In the genomic region with DNA sequence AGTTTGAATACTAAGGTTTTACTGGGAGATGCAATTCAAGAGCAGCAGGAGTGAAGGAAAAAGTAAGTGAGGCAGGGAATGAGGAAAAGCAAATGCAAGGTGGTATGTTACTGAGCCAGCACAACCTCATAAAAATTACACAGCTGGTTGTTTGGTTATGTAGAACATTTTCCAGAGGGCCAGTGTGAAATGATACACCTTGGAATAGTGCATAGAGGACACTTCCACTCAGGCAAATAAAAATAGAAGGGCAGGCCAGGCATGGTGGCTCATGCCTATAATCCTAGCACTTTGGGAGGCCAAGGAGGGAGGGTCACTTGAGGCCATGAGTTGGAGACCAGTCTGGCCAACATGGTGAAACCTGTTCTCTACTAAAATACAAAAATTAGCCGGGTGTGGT, we compare ENCODE assay signal across 3 cellular contexts. TPM values are rescaled to one million over a fixed set of nuclear protein-coding genes. Genes with fewer than 3 reads are reported as not detected.
"Had no signal": no experiment of that assay in that cellular context is flagged by ENCODE, and none has a peak within 500 bp of the region (broad histone marks: within the 10 kb centered on the region; RNA-seq: fewer than 3 reads in every experiment).

No MANE protein-coding gene starts in this region.

- H3K4me3 ChIP-seq: GM12878 had no signal

- DNase-seq: GDM1, GF-D8 had no signal

- ATAC-seq: GM12878 had no signal

RNA-seq across cellular contexts. Expression of gene POPDC3, which starts 43.4 kb away (rescaled TPM):
- total RNA-seq: GM12878 had no signal
